Comparison of ENCODE assay signal across 10 cellular contexts in genomic region chr17:30961213-30962188, GRCh38. TPM values are rescaled to one million over a fixed set of nuclear protein-coding genes. Genes with fewer than 3 reads are reported as not detected.
DNase-seq lines count a peak whose midpoint lies in the region; ATAC-seq and TF ChIP-seq lines count a peak whose summit lies in the region.
"Had no signal": no experiment of that assay in that cellular context is flagged by ENCODE, and none has a peak within 500 bp of the region (broad histone marks: within the 10 kb centered on the region; RNA-seq: fewer than 3 reads in every experiment).

No MANE protein-coding gene starts in this region.

- peak in 1 of 2 donors; percentile 13 for DNase-seq in activated naive CD4-positive, alpha-beta T cell treated with anti-CD3 and anti-CD28 coated beads, Interleukin-2, amount 50 U/mL, for 72 hours (ENCODE audit: low spot score in 2 of 2)
- DNase-seq in activated naive CD4-positive, alpha-beta T cell treated with anti-CD3 and anti-CD28 coated beads, Interleukin-2, amount 50 U/mL, for 16 hours, result no peak
- peak; percentile 18 for DNase-seq in amniotic epithelial cell (ENCODE audit: low read depth)
- DNase-seq in smooth muscle cell (lab: John Stamatoyannopoulos, UW; ENCODE audit: unreplicated experiment), result no peak
- DNase-seq in SHP77 treated with DMSO at 0.1 percent for 48 hours (lab: John Stamatoyannopoulos, UW), result no peak
- no peak for DNase-seq in germinal center (ENCODE audit: low spot score)
- DNase-seq: SHP77 had no signal

- no peaks in the 10 kb centered on the region for H3K9me3 Mint-ChIP-seq in activated naive CD4-positive, alpha-beta T cell treated with anti-CD3 and anti-CD28 coated beads, Interleukin-2, amount 50 U/mL, for 72 hours

- no peak overlapping the region for H3K27ac Mint-ChIP-seq in activated naive CD4-positive, alpha-beta T cell treated with anti-CD3 and anti-CD28 coated beads, Interleukin-2, amount 50 U/mL, for 72 hours

- H3K36me3 ChIP-seq in smooth muscle cell (ENCODE audit: low read depth), result no peaks in the 10 kb centered on the region

- no peak for TF ChIP-seq CTCF in smooth muscle cell (IDR thresholded peaks at IDR 0.05; ENCODE audit: borderline replicate concordance, insufficient read depth, poor library complexity, severe bottlenecking)

- 87% methylated on average over 9 of the region's 9 CpGs for WGBS in smooth muscle cell (ENCODE audit: low lambda C conversion rate)

- H3K79me2 ChIP-seq in smooth muscle cell (ENCODE audit: low read depth), result no peaks in the 10 kb centered on the region

- peak overlapping the region; percentile 5 for H2AFZ ChIP-seq in smooth muscle cell (ENCODE audit: low read depth)

- ATAC-seq in activated naive CD4-positive, alpha-beta T cell treated with anti-CD3 and anti-CD28 coated beads, Interleukin-2, amount 50 U/mL, for 72 hours, result peak; percentile 40 to 73
- peak; percentile 52 for ATAC-seq in HG03342 (IDR thresholded peaks at IDR 0.05; ENCODE audit: unreplicated experiment)
- no peak for ATAC-seq in GM21526 (IDR thresholded peaks at IDR 0.05; ENCODE audit: low FRiP score, unreplicated experiment)

- no peaks in the 10 kb centered on the region for H3K9me3 ChIP-seq in smooth muscle cell (replicated peaks; ENCODE audit: low read depth)

- no peaks in the 10 kb centered on the region for H3K27me3 ChIP-seq in smooth muscle cell (ENCODE audit: low read depth)

- no peaks in the 10 kb centered on the region for H4K20me1 ChIP-seq in smooth muscle cell (ENCODE audit: low read depth)

- H3K4me2 ChIP-seq in smooth muscle cell, result no peak overlapping the region

- H3K4me1 ChIP-seq in smooth muscle cell (ENCODE audit: low read depth), result no peaks in the 10 kb centered on the region

- no peak overlapping the region for H3K27ac ChIP-seq in smooth muscle cell (ENCODE audit: low read depth)

- H3F3A ChIP-seq in smooth muscle cell (ENCODE audit: low read depth), result no peaks in the 10 kb centered on the region

- no peak overlapping the region for H3K4me3 ChIP-seq in smooth muscle cell

- H3K9ac ChIP-seq in smooth muscle cell (ENCODE audit: low read depth), result no peak overlapping the region

- H3K36me3 Mint-ChIP-seq in activated naive CD4-positive, alpha-beta T cell treated with anti-CD3 and anti-CD28 coated beads, Interleukin-2, amount 50 U/mL, for 72 hours, result no peaks in the 10 kb centered on the region
- H3K36me3 Mint-ChIP-seq: CD4-positive, alpha-beta memory T cell had no signal

RNA-seq across cellular contexts. Expression of gene RNF135, which starts 9.3 kb away (rescaled TPM):
- 1 to 10 TPM; 3.7 to 4.2 TPM for total RNA-seq in activated naive CD4-positive, alpha-beta T cell treated with anti-CD3 and anti-CD28 coated beads, Interleukin-2, amount 50 U/mL, for 72 hours
- total RNA-seq in smooth muscle cell, result 5.2 and 9.7 TPM in 2 replicates
- polyA plus RNA-seq in smooth muscle cell, result 17.9 and 25.4 TPM in 2 replicates

RNA-seq across cellular contexts. Expression of gene ADAP2, which starts 39.8 kb away (rescaled TPM):
- total RNA-seq in activated naive CD4-positive, alpha-beta T cell treated with anti-CD3 and anti-CD28 coated beads, Interleukin-2, amount 50 U/mL, for 72 hours, result 1 to 10 TPM in 1 of 2 donors, not detected in 1; 1.3 TPM
- total RNA-seq in smooth muscle cell, result 0.13 and 0.22 TPM in 2 replicates
- 0.43 and 1.8 TPM in 2 replicates for polyA plus RNA-seq in smooth muscle cell
- polyA plus RNA-seq: CD4-positive, alpha-beta memory T cell had no signal

RNA-seq across cellular contexts. Expression of gene TEFM, which starts 55.5 kb away (rescaled TPM):
- total RNA-seq in activated naive CD4-positive, alpha-beta T cell treated with anti-CD3 and anti-CD28 coated beads, Interleukin-2, amount 50 U/mL, for 72 hours, result 10 to 100 TPM in 1 of 2 donors, 1 to 10 TPM in 1; 9.9 to 12.1 TPM
- total RNA-seq in smooth muscle cell, result 4.9 and 11.4 TPM in 2 replicates
- polyA plus RNA-seq in smooth muscle cell, result 6.1 and 11.0 TPM in 2 replicates
